ENCODE assay signal across 8 cellular contexts in genomic region chr3:169041677-169042171, GRCh38.
A peak's percentile ranks its signal among the peaks of the same experiment; 100 is the strongest.
DNase-seq lines count a peak whose midpoint lies in the region; ATAC-seq and TF ChIP-seq lines count a peak whose summit lies in the region.

No MANE protein-coding gene starts in this region.

- DNase-seq in Daoy (ENCODE audit: low read depth) (peak; percentile 26), NCI-H1105 (lab: John Stamatoyannopoulos, UW) (peak; percentile 18), breast epithelium (ENCODE audit: low spot score in 2 of 2) (no peak), lung (ENCODE audit: low spot score) (no peak), ovary (no peak), T-helper 1 cell (no peak)
- DNase-seq in stimulated activated CD4-positive, alpha-beta T cell treated with anti-CD3 and anti-CD28 coated beads, Interleukin-15, amount 100 ng/mL, for 24 hours, result no peak

- H3K27me3 ChIP-seq in breast epithelium (no peaks in the 10 kb centered on the region), lung (ENCODE audit: control insufficient read depth, insufficient read depth) (no peaks in the 10 kb centered on the region), ovary (no peaks in the 10 kb centered on the region)

- H3K4me3 ChIP-seq in breast epithelium (no peak overlapping the region), lung (no peak overlapping the region), ovary (no peak overlapping the region)

- no peak for TF ChIP-seq EP300 in ovary (IDR thresholded peaks at IDR 0.05)

- H3K27ac ChIP-seq in breast epithelium (no peak overlapping the region), lung (ENCODE audit: low read depth in 1 of 2, low read length in 1 of 2) (no peak overlapping the region), ovary (no peak overlapping the region)

- H3K4me1 ChIP-seq in breast epithelium (no peaks in the 10 kb centered on the region), lung (ENCODE audit: control insufficient read depth in 2 of 2, insufficient read depth in 2 of 2, low read length in 2 of 2) (no peaks in the 10 kb centered on the region), ovary (ENCODE audit: insufficient read depth) (no peaks in the 10 kb centered on the region)

- TF ChIP-seq POLR2A in breast epithelium (IDR thresholded peaks at IDR 0.05) (no peak), ovary (IDR thresholded peaks at IDR 0.05) (no peak)

- 47 to 61% methylated on average over 5 of the region's 5 CpGs for WGBS in lung, 2 donors
- WGBS in ovary, 3 donors, result 23 to 38% (median 27%) methylated on average over 5 of the region's 5 CpGs

- H3K9me3 ChIP-seq in breast epithelium (no peaks in the 10 kb centered on the region), lung (ENCODE audit: control insufficient read depth in 2 of 2, insufficient read depth in 1 of 2, low read length in 1 of 2) (no peaks in the 10 kb centered on the region), ovary (no peaks in the 10 kb centered on the region)

- peak in 2 of 3 donors; percentile 28 to 42 for TF ChIP-seq CTCF in breast epithelium (IDR thresholded peaks at IDR 0.05)
- peak; percentile 5 for TF ChIP-seq CTCF in lung (IDR thresholded peaks at IDR 0.05; ENCODE audit: control extremely low read depth, extremely low read depth)
- no peak for TF ChIP-seq CTCF in ovary (IDR thresholded peaks at IDR 0.05)

- ATAC-seq in lung (ENCODE audit: insufficient read depth, low FRiP score) (no peak), HG02840 (IDR thresholded peaks at IDR 0.05; ENCODE audit: low FRiP score, unreplicated experiment) (no peak)

- intact Hi-C loops in breast epithelium (cut with DNase I; ENCODE audit: low total_unique reads) (no loop called here), ovary (cut with DNase I) (no loop called here)

- H3K36me3 ChIP-seq in breast epithelium (no peaks in the 10 kb centered on the region), lung (ENCODE audit: control insufficient read depth in 2 of 2, insufficient read depth in 2 of 2, low read length in 2 of 2) (no peaks in the 10 kb centered on the region), ovary (no peaks in the 10 kb centered on the region)

Comparison
In these comparisons a context has a peak if more than half of its experiments do, and no peak if none do; other contexts are left out.
1. DNase-seq: peak in Daoy (single experiment) and NCI-H1105 (single experiment); none in breast epithelium (0 of 2), lung (single experiment), ovary (0 of 5), T-helper 1 cell (0 of 5) and stimulated activated CD4-positive, alpha-beta T cell treated with anti-CD3 and anti-CD28 coated beads, Interleukin-15, amount 100 ng/mL, for 24 hours (single experiment).
2. CTCF ChIP-seq: peak in breast epithelium (2 of 3) and lung (single experiment); none in ovary (0 of 3).